ENCODE assay signal across 1 cellular context in the genomic region with DNA sequence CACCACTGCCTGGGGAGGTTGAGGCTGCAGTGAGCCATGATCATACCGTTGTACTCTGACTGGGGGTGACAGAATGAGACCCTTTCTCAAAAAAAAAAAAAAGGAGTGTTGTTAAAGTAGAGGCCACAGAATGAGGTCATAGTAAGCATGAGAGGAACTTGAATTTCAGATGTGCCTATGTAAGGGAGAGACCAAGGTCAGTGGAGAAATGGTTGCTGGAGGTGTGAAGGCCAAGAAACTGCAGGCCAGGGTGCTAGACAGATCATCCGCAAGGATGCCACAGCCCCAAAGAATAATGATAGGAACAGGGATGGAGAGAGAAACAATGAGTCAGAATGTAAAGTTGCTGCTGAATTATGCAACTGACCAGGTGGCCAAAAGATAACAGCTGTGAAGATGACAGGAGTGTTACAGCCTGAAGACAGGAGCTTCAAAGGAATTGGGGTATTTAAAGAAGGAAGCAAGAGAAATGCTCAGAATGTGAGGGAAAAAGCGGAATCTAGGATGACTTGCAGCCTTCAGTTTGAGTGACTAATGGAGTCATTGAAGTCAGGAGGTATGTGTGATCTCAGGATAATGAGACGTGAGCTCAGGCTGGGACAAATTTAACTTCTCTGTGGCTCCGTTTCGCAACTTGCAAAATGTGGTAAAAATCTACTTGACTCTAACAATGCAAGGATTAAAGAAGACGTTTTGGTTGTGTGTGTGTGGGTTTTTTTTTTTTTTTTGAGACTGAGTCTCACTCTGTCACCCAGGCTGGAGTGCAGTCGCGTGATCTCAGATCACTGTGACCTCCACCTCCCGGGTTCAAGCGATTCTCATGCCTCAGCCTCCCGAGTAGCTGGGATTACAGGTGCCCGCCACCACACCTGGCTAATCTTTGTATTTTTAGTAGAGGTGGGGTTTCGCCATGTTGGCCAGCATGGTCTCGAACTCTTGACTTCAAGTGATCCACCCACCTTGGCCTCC.
TF ChIP-seq lines count a peak whose summit lies in the region.

No MANE protein-coding gene starts in this region.

TF ChIP-seq in K562, 482 proteins besides CTCF, POLR2A, EP300 and RAD21 (continued from another document and continues in another):
- TF ChIP-seq ZBTB49 (CRISPR knock-in tag; IDR thresholded peaks at IDR 0.05; ENCODE audit: borderline replicate concordance) = no peak
- TF ChIP-seq XRCC3 (IDR thresholded peaks at IDR 0.05) = no peak
- no peak for TF ChIP-seq NR3C1 (CRISPR knock-in tag; IDR thresholded peaks at IDR 0.05)
- TF ChIP-seq HIVEP1 (CRISPR knock-in tag; IDR thresholded peaks at IDR 0.05) = no peak
- TF ChIP-seq, protein P1, sequence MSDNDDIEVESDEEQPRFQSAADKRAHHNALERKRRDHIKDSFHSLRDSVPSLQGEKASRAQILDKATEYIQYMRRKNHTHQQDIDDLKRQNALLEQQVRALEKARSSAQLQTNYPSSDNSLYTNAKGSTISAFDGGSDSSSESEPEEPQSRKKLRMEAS (CRISPR knock-in tag; IDR thresholded peaks at IDR 0.05) = peak; percentile 64; the same call in 1 of the 2 replicates
- peak; percentile 97 for TF ChIP-seq CBFA2T3 (IDR thresholded peaks at IDR 0.05)
- no peak for TF ChIP-seq NFXL1 (CRISPR knock-in tag; IDR thresholded peaks at IDR 0.05)
- no peak for TF ChIP-seq ZFP1 (CRISPR knock-in tag; IDR thresholded peaks at IDR 0.05)
- TF ChIP-seq ZNF57 (CRISPR knock-in tag; IDR thresholded peaks at IDR 0.05) = no peak
- peak; percentile 78 for TF ChIP-seq NEUROD1 (IDR thresholded peaks at IDR 0.05; ENCODE audit: borderline replicate concordance, low read depth, low read length, partially characterized antibody)
- TF ChIP-seq ZZZ3 (IDR thresholded peaks at IDR 0.05) = no peak
- no peak for TF ChIP-seq BRCA1 (IDR thresholded peaks at IDR 0.05)
- no peak for TF ChIP-seq BRCA1 (CRISPR knock-in tag; IDR thresholded peaks at IDR 0.05)
- peak; percentile 99 for TF ChIP-seq LCOR (CRISPR knock-in tag; IDR thresholded peaks at IDR 0.05)
- no peak for TF ChIP-seq SAP30 (IDR thresholded peaks at IDR 0.05; ENCODE audit: borderline replicate concordance, insufficient read depth, low read depth, low read length, poor library complexity, severe bottlenecking)
- TF ChIP-seq CAMTA2 (CRISPR knock-in tag; conservative IDR thresholded peaks at IDR 0.05) = no peak
- TF ChIP-seq, protein P2, sequence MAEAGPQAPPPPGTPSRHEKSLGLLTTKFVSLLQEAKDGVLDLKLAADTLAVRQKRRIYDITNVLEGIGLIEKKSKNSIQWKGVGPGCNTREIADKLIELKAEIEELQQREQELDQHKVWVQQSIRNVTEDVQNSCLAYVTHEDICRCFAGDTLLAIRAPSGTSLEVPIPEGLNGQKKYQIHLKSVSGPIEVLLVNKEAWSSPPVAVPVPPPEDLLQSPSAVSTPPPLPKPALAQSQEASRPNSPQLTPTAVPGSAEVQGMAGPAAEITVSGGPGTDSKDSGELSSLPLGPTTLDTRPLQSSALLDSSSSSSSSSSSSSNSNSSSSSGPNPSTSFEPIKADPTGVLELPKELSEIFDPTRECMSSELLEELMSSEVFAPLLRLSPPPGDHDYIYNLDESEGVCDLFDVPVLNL (CRISPR knock-in tag; IDR thresholded peaks at IDR 0.05; ENCODE audit: low read depth) = no peak
- peak; percentile 77; the same call in 1 of the 2 replicates for TF ChIP-seq ZNF197 (CRISPR knock-in tag; IDR thresholded peaks at IDR 0.05; ENCODE audit: low read depth)
- no peak for TF ChIP-seq DNMT1 (IDR thresholded peaks at IDR 0.05)
- no peak for TF ChIP-seq ZNF76 (CRISPR knock-in tag; IDR thresholded peaks at IDR 0.05; ENCODE audit: borderline replicate concordance)
- TF ChIP-seq U2AF1 (optimal IDR thresholded peaks at IDR 0.05; ENCODE audit: low read depth, low read length) = no peak
- TF ChIP-seq THRB (CRISPR knock-in tag; conservative IDR thresholded peaks at IDR 0.05) = no peak; the same call in 1 of the 2 replicates
- TF ChIP-seq POLR2B (IDR thresholded peaks at IDR 0.05; ENCODE audit: low read depth, partially characterized antibody) = no peak
- no peak for TF ChIP-seq HNRNPL (IDR thresholded peaks at IDR 0.05; ENCODE audit: low read depth, low read length)
- TF ChIP-seq, protein P3, sequence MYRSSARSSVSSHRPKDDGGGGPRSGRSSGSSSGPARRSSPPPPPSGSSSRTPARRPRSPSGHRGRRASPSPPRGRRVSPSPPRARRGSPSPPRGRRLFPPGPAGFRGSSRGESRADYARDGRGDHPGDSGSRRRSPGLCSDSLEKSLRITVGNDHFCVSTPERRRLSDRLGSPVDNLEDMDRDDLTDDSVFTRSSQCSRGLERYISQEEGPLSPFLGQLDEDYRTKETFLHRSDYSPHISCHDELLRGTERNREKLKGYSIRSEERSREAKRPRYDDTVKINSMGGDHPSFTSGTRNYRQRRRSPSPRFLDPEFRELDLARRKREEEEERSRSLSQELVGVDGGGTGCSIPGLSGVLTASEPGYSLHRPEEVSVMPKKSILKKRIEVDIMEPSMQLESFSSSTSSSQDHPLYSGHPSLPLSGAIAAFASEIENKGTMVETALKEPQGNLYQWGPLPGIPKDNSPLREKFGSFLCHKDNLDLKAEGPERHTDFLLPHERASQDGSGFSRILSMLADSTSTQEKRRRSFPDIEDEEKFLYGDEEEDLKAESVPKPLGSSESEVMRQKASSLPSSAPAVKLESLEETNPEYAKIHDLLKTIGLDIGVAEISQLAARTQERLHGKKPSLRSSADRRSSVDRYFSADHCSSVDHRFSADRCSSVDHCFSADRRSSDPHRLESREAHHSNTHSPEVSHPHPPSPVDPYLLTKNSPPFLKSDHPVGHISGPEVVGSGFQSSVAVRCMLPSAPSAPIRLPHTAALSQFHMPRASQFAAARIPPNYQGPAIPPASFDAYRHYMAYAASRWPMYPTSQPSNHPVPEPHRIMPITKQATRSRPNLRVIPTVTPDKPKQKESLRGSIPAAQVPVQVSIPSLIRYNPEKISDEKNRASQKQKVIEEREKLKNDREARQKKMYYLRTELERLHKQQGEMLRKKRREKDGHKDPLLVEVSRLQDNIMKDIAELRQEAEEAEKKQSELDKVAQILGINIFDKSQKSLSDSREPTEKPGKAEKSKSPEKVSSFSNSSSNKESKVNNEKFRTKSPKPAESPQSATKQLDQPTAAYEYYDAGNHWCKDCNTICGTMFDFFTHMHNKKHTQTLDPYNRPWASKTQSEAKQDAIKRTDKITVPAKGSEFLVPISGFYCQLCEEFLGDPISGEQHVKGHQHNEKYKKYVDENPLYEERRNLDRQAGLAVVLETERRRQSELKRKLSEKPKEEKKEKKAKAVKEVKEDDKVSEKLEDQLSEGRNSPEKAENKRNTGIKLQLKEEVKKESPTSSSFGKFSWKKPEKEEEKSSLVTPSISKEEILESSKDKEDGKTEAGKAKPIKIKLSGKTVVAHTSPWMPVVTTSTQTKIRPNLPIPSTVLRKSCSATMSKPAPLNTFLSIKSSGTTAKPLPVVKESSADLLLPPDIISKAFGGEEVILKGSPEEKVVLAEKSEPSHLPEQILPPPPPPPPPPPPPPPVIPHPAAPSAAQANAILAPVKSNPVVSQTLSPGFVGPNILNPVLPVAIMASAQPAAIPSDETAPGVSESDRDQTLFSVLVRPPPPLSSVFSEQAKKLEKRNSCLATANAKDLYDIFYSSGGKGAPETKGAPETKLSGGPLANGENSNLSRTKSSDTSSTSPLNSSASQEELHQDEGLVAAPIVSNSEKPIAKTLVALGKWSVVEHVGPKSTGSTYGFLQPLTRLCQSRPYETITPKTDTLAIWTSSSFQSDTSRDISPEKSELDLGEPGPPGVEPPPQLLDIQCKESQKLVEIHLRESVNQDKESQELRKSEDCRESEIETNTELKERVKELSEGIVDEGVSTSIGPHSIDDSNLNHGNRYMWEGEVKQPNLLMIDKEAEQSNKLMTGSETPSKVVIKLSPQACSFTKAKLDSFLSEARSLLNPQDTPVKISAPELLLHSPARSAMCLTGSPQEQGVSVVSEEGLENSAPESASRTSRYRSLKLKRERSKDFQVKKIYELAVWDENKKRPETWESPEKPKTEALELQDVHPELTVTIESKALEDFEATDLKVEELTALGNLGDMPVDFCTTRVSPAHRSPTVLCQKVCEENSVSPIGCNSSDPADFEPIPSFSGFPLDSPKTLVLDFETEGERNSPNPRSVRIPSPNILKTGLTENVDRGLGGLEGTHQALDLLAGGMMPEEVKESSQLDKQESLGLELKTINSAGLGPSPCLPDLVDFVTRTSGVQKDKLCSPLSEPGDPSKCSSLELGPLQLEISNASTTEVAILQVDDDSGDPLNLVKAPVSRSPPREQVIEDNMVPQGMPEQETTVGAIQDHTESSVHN (IDR thresholded peaks at IDR 0.05; ENCODE audit: borderline replicate concordance in 1 of 2, low read depth in 1 of 2) = peak; percentile 57 to 100; a peak in 3 of 4 replicates
- peak; percentile 97 for TF ChIP-seq MEIS2 (IDR thresholded peaks at IDR 0.05; ENCODE audit: partially characterized antibody)
- TF ChIP-seq ZBTB8A (IDR thresholded peaks at IDR 0.05; ENCODE audit: partially characterized antibody) = no peak
- no peak for TF ChIP-seq ARHGAP35 (IDR thresholded peaks at IDR 0.05; ENCODE audit: partially characterized antibody)
- TF ChIP-seq, protein P4, sequence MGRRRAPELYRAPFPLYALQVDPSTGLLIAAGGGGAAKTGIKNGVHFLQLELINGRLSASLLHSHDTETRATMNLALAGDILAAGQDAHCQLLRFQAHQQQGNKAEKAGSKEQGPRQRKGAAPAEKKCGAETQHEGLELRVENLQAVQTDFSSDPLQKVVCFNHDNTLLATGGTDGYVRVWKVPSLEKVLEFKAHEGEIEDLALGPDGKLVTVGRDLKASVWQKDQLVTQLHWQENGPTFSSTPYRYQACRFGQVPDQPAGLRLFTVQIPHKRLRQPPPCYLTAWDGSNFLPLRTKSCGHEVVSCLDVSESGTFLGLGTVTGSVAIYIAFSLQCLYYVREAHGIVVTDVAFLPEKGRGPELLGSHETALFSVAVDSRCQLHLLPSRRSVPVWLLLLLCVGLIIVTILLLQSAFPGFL (CRISPR knock-in tag; IDR thresholded peaks at IDR 0.05) = no peak
- peak; percentile 100 for TF ChIP-seq DACH1 (IDR thresholded peaks at IDR 0.05; ENCODE audit: partially characterized antibody)
- TF ChIP-seq ZNF551 (CRISPR knock-in tag; IDR thresholded peaks at IDR 0.05) = no peak
- TF ChIP-seq ZC3H8 (IDR thresholded peaks at IDR 0.05) = no peak
- TF ChIP-seq HMG20B (CRISPR knock-in tag; IDR thresholded peaks at IDR 0.05) = no peak
- no peak; the same call in 1 of the 2 replicates for TF ChIP-seq CBX1 (IDR thresholded peaks at IDR 0.05; ENCODE audit: low read depth)
- no peak for TF ChIP-seq BCL6 (CRISPR knock-in tag; IDR thresholded peaks at IDR 0.05)
- no peak for TF ChIP-seq RFX1 (IDR thresholded peaks at IDR 0.05)
- TF ChIP-seq PURB (CRISPR knock-in tag; IDR thresholded peaks at IDR 0.05; ENCODE audit: low read depth) = no peak
- TF ChIP-seq POLR2AphosphoS5 (IDR thresholded peaks at IDR 0.05; ENCODE audit: control insufficient read depth, insufficient read depth, low read depth, low read length) = peak; percentile 94
- TF ChIP-seq, protein P5, sequence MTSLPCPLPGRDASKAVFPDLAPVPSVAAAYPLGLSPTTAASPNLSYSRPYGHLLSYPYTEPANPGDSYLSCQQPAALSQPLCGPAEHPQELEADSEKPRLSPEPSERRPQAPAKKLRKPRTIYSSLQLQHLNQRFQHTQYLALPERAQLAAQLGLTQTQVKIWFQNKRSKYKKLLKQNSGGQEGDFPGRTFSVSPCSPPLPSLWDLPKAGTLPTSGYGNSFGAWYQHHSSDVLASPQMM (CRISPR knock-in tag; IDR thresholded peaks at IDR 0.05) = no peak
- TF ChIP-seq ZBTB5 (IDR thresholded peaks at IDR 0.05) = no peak; the same call in 1 of the 2 replicates
- TF ChIP-seq GATAD2B (IDR thresholded peaks at IDR 0.05; ENCODE audit: borderline replicate concordance) = peak; percentile 87; the same call in 1 of the 2 replicates
- TF ChIP-seq TARDBP (IDR thresholded peaks at IDR 0.05) = 0 out of 2 replicates have a peak, but pooled peaks have one; percentile 22
- no peak for TF ChIP-seq ZNF583 (CRISPR knock-in tag; IDR thresholded peaks at IDR 0.05)
